Comparison of ENCODE assay signal across 10 cellular contexts in the genomic region with DNA sequence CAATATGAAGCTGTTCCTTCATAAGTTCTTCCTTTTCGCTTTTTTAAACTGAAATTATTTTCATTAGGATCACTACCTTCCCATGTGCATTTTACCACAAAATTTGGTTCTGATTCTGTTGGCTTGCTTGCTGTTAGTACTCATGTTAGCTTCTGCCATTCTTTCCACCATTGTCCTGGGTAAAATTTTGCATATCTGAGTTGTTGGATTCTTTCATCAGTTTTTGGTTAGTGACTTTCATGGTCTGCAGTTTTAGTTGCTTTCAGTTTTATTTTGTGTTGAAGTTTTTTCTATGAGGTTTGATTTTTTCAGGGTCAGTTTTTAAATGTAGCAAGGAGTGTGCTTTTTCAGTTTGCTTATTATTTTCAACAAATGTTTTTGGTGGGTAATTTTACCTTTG.
DNase-seq lines count a peak whose midpoint lies in the region; ATAC-seq and TF ChIP-seq lines count a peak whose summit lies in the region.
"Had no signal": no experiment of that assay in that cellular context is flagged by ENCODE, and none has a peak within 500 bp of the region (broad histone marks: within the 10 kb centered on the region; RNA-seq: fewer than 3 reads in every experiment).

No MANE protein-coding gene starts in this region.

- H3K4me1 Mint-ChIP-seq in T-helper 1 cell treated with Interleukin-12 subunit alpha and Interleukin-12 subunit beta and Interleukin-4 antibody, amounts not matched to agents 30 μg/mL and 1 μg/mL, for 36 hours (ENCODE audit: low read depth), result peaks cover 76% of the 10 kb centered on the region
- peaks cover 94% of the 10 kb centered on the region for H3K4me1 Mint-ChIP-seq in stimulated activated naive CD8-positive, alpha-beta T cell treated with anti-CD3 and anti-CD28 coated beads, Interleukin-15, amount 100 ng/mL, for 72 hours

- H3K4me3 Mint-ChIP-seq in T-helper 1 cell treated with Interleukin-12 subunit alpha and Interleukin-12 subunit beta and Interleukin-4 antibody, amounts not matched to agents 30 μg/mL and 1 μg/mL, for 36 hours, result peak overlapping the region; percentile 23
- peak overlapping the region; percentile 74 to 80 for H3K4me3 Mint-ChIP-seq in stimulated activated naive CD8-positive, alpha-beta T cell treated with anti-CD3 and anti-CD28 coated beads, Interleukin-15, amount 100 ng/mL, for 72 hours

- H3K27ac Mint-ChIP-seq in T-helper 1 cell treated with Interleukin-12 subunit alpha and Interleukin-12 subunit beta and Interleukin-4 antibody, amounts not matched to agents 30 μg/mL and 1 μg/mL, for 36 hours, result peak overlapping the region; percentile 59
- H3K27ac Mint-ChIP-seq in stimulated activated naive CD8-positive, alpha-beta T cell treated with anti-CD3 and anti-CD28 coated beads, Interleukin-15, amount 100 ng/mL, for 72 hours, result peak overlapping the region; percentile 94 to 96

- no peak for ATAC-seq in stimulated activated naive CD8-positive, alpha-beta T cell treated with anti-CD3 and anti-CD28 coated beads, Interleukin-15, amount 100 ng/mL, for 72 hours
- ATAC-seq in HG02981 (IDR thresholded peaks at IDR 0.05; ENCODE audit: unreplicated experiment), result no peak

- TF ChIP-seq CTCF in WI38 (IDR thresholded peaks at IDR 0.05; ENCODE audit: low read depth, low read length) (no peak), fibroblast of villous mesenchyme (IDR thresholded peaks at IDR 0.05; ENCODE audit: insufficient read depth, low read depth, low read length) (no peak)

- DNase-seq in T-helper 1 cell (no peak), fibroblast of villous mesenchyme (ENCODE audit: low read depth) (no peak), dedifferentiated amniotic fluid mesenchymal stem cell (ENCODE audit: extremely low spot score) (no peak), HCEC 1CT (no peak)
- DNase-seq in stimulated activated naive CD8-positive, alpha-beta T cell treated with anti-CD3 and anti-CD28 coated beads, Interleukin-15, amount 100 ng/mL, for 72 hours, result no peak
- DNase-seq: NCI-H1694; stimulated activated CD4-positive, alpha-beta T cell treated with anti-CD3 and anti-CD28 coated beads, Interleukin-4, amount 100 ng/mL, for 1 hour had no signal

- H3K27me3 Mint-ChIP-seq in T-helper 1 cell treated with Interleukin-12 subunit alpha and Interleukin-12 subunit beta and Interleukin-4 antibody, amounts not matched to agents 30 μg/mL and 1 μg/mL, for 36 hours (ENCODE audit: low read depth), result no peaks in the 10 kb centered on the region
- H3K27me3 Mint-ChIP-seq in stimulated activated naive CD8-positive, alpha-beta T cell treated with anti-CD3 and anti-CD28 coated beads, Interleukin-15, amount 100 ng/mL, for 72 hours, result no peaks in the 10 kb centered on the region

- no peaks in the 10 kb centered on the region for H3K9me3 Mint-ChIP-seq in T-helper 1 cell treated with Interleukin-12 subunit alpha and Interleukin-12 subunit beta and Interleukin-4 antibody, amounts not matched to agents 30 μg/mL and 1 μg/mL, for 36 hours
- H3K9me3 Mint-ChIP-seq in stimulated activated naive CD8-positive, alpha-beta T cell treated with anti-CD3 and anti-CD28 coated beads, Interleukin-15, amount 100 ng/mL, for 72 hours, result no peaks in the 10 kb centered on the region

- H3K4me3 ChIP-seq in WI38 (ENCODE audit: low read depth, low read length) (peak overlapping the region; percentile 21; the same call in 1 of the 2 replicates), fibroblast of villous mesenchyme (ENCODE audit: low read depth, low read length) (peak overlapping the region; percentile 44)

- H3K36me3 Mint-ChIP-seq in T-helper 1 cell treated with Interleukin-12 subunit alpha and Interleukin-12 subunit beta and Interleukin-4 antibody, amounts not matched to agents 30 μg/mL and 1 μg/mL, for 36 hours (ENCODE audit: low read depth), result peaks cover 48% of the 10 kb centered on the region
